In the genomic region with DNA sequence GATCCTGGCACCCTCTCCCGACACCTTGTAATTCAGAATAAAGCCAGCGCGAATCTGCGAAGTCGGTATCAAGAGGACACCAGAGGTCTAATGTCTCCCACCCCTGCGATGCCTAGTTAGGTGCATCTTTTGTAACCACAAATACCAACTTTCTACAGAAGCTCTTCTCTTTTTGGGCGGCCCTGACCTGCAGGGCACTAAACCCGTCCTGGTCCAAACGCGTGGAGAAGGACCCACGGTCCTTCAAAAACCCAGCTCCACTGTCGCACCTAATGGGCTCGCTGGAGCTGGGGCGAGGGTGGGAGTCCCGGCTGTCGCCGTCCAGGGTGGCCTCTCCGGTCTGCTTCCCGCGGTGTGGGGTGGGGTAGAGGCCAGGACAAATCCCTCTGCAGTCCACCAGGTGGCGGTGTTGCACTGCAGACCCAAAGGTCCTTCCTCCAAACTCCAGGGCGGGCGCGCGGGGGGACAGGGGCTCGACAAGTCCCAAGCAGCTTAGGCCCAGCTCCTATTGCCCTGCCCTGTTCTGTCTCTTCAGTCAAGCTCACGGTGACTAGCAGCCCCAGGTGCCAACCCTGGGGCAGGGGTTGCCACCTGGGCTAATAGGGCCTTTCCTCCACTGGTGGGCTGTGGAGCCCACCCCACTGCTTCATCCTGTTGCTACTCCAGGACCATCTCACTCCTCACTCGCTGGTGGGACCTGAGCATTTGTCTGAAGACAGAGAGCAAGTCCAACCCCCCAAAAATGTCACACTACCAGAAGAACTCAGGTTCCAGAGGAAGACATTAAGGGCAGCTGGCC, we compare ENCODE assay signal across 8 cellular contexts. TPM values are rescaled to one million over a fixed set of nuclear protein-coding genes. Genes with fewer than 3 reads are reported as not detected.
DNase-seq lines count a peak whose midpoint lies in the region; ATAC-seq and TF ChIP-seq lines count a peak whose summit lies in the region.

No MANE protein-coding gene starts in this region.

- DNase-seq in DMS53 (lab: John Stamatoyannopoulos, UW) (peak; percentile 92), HT-29 (ENCODE audit: low spot score) (peak; percentile 72), OCI-M1 (lab: John Stamatoyannopoulos, UW) (peak; percentile 79), activated T-cell treated with anti-CD3 and anti-CD28 coated beads for 48 hours (ENCODE audit: low read depth) (peak; percentile 80), esophagus squamous epithelium (lab: John Stamatoyannopoulos, UW) (no peak)
- DNase-seq in naive thymus-derived CD4-positive, alpha-beta T cell, result peak; percentile 58 to 83 (median 72)
- peak; percentile 63 to 64 for DNase-seq in stimulated activated CD8-positive, alpha-beta memory T cell treated with anti-CD3 and anti-CD28 coated beads, Interleukin-7, amount 100 ng/mL, for 48 hours (ENCODE audit: extremely low read depth in 1 of 2, low read depth in 1 of 2)

- H3K9me3 ChIP-seq in esophagus squamous epithelium, result no peaks in the 10 kb centered on the region
- H3K9me3 ChIP-seq in naive thymus-derived CD4-positive, alpha-beta T cell (ENCODE audit: control insufficient read depth in 2 of 3, low read length in 3 of 3), result no peaks in the 10 kb centered on the region

- H3K4me1 ChIP-seq in esophagus squamous epithelium, result peaks cover 29 to 57% (median 38%) of the 10 kb centered on the region in 3 donors
- H3K4me1 ChIP-seq in naive thymus-derived CD4-positive, alpha-beta T cell (ENCODE audit: control insufficient read depth in 2 of 2, insufficient read depth in 2 of 2, low read length in 2 of 2), result peaks cover 3 to 13% of the 10 kb centered on the region in 2 donors

- peak; percentile 94 to 99 (median 96) for TF ChIP-seq CTCF in esophagus squamous epithelium (IDR thresholded peaks at IDR 0.05)

- ATAC-seq in naive thymus-derived CD4-positive, alpha-beta T cell, result peak; percentile 86
- ATAC-seq in GM19351 (IDR thresholded peaks at IDR 0.05; ENCODE audit: unreplicated experiment), result no peak

- no peaks in the 10 kb centered on the region for H3K36me3 ChIP-seq in esophagus squamous epithelium
- H3K36me3 ChIP-seq in naive thymus-derived CD4-positive, alpha-beta T cell (ENCODE audit: control insufficient read depth in 2 of 3, insufficient read depth in 3 of 3, low read length in 3 of 3), result no peaks in the 10 kb centered on the region

- H3K27me3 ChIP-seq in esophagus squamous epithelium, result peaks cover 24 to 100% (median 42%) of the 10 kb centered on the region in 4 donors
- peaks cover 15 to 38% of the 10 kb centered on the region in 2 donors for H3K27me3 ChIP-seq in naive thymus-derived CD4-positive, alpha-beta T cell (ENCODE audit: control insufficient read depth in 2 of 2, insufficient read depth in 2 of 2, low read length in 2 of 2)

- peaks cover 5 to 15% (median 8%) of the 10 kb centered on the region in 7 donors for H3K4me1 Mint-ChIP-seq in naive thymus-derived CD4-positive, alpha-beta T cell

- peak overlapping the region in 4 of 9 donors; percentile 62 to 84 (median 74) for H3K27ac Mint-ChIP-seq in naive thymus-derived CD4-positive, alpha-beta T cell

- H3K27ac ChIP-seq in esophagus squamous epithelium, result no peak overlapping the region
- no peak overlapping the region for H3K27ac ChIP-seq in naive thymus-derived CD4-positive, alpha-beta T cell (ENCODE audit: low read depth, low read length)

- peaks cover 28 to 71% (median 37%) of the 10 kb centered on the region in 5 donors for H3K27me3 Mint-ChIP-seq in naive thymus-derived CD4-positive, alpha-beta T cell

- POLR2A ChIA-PET in naive thymus-derived CD4-positive, alpha-beta T cell (lab: Charles Lee), result no interaction called here

- no peak for TF ChIP-seq POLR2A in esophagus squamous epithelium (IDR thresholded peaks at IDR 0.05)

- CTCF ChIA-PET in naive thymus-derived CD4-positive, alpha-beta T cell (lab: Charles Lee), result interaction anchor here (0.6 to 2.5 kb wide), 21 partner anchors 9 to 365 kb away, joined by 3 to 7 read pairs (median 4); no protein-coding TSS in a partner anchor

- intact Hi-C loops in esophagus squamous epithelium (cut with DNase I), result loop anchor here (2.0 to 10.0 kb wide), 2 partner anchors 96 to 202 kb away; a partner anchor contains a TSS
- intact Hi-C loops in naive thymus-derived CD4-positive, alpha-beta T cell (cut with micrococcal nuclease), result loop anchor here (1.0 to 5.0 kb wide), 12 partner anchors 10 to 400 kb away; a partner anchor contains a TSS

- H3K9me3 Mint-ChIP-seq in naive thymus-derived CD4-positive, alpha-beta T cell, result no peaks in the 10 kb centered on the region

- no peaks in the 10 kb centered on the region for H3K36me3 Mint-ChIP-seq in naive thymus-derived CD4-positive, alpha-beta T cell

- peak overlapping the region in 9 of 10 donors; percentile 38 to 85 (median 58) for H3K4me3 Mint-ChIP-seq in naive thymus-derived CD4-positive, alpha-beta T cell

- no peak overlapping the region for H3K4me3 ChIP-seq in esophagus squamous epithelium
- H3K4me3 ChIP-seq in naive thymus-derived CD4-positive, alpha-beta T cell (ENCODE audit: low read length), result no peak overlapping the region

- 7 to 50% methylated on average over 1 to 12 of the region's 28 CpGs for WGBS in esophagus squamous epithelium, 2 donors

RNA-seq across cellular contexts. Expression of a gene that starts 2.7 kb away (rescaled TPM):
- not detected in 2 replicates for total RNA-seq in HT-29 (2014; rRNA removed; shearing (Covaris generic))
- not detected for total RNA-seq in esophagus squamous epithelium
- total RNA-seq in naive thymus-derived CD4-positive, alpha-beta T cell, result not detected
- polyA plus RNA-seq in naive thymus-derived CD4-positive, alpha-beta T cell, result not detected

RNA-seq across cellular contexts. Expression of a gene that starts 10.9 kb away (rescaled TPM):
- 95.3 and 95.5 TPM in 2 replicates for total RNA-seq in HT-29 (2014; rRNA removed; shearing (Covaris generic))
- total RNA-seq in esophagus squamous epithelium, result 10 to 100 TPM; 43.0 to 85.3 (median 53.4) TPM
- total RNA-seq in naive thymus-derived CD4-positive, alpha-beta T cell, result 10 to 100 TPM in 3 of 5 experiments, 1 to 10 TPM in 2; 4.6 to 46.1 (median 16.3) TPM
- polyA plus RNA-seq in naive thymus-derived CD4-positive, alpha-beta T cell, result 10 to 100 TPM; 12.9 to 14.3 TPM

RNA-seq across cellular contexts. Expression of a gene that starts 14.2 kb away (rescaled TPM):
- total RNA-seq in HT-29 (2014; rRNA removed; shearing (Covaris generic)), result 4.1 and 4.8 TPM in 2 replicates
- 10 to 100 TPM in 2 of 4 donors, 1 to 10 TPM in 2; 5.6 to 12.3 (median 10.2) TPM for total RNA-seq in esophagus squamous epithelium
- total RNA-seq in naive thymus-derived CD4-positive, alpha-beta T cell, result 1 to 10 TPM in 2 of 5 experiments, under 1 TPM in 3; 0.27 to 2.9 (median 0.59) TPM
- not detected for polyA plus RNA-seq in naive thymus-derived CD4-positive, alpha-beta T cell

RNA-seq across cellular contexts. Expression of a gene that starts 40.8 kb away (rescaled TPM):
- 21.4 and 22.7 TPM in 2 replicates for total RNA-seq in HT-29 (2014; rRNA removed; shearing (Covaris generic))
- 10 to 100 TPM in 3 of 4 donors, 1 to 10 TPM in 1; 6.6 to 43.3 (median 23.3) TPM for total RNA-seq in esophagus squamous epithelium
- total RNA-seq in naive thymus-derived CD4-positive, alpha-beta T cell, result 10 to 100 TPM in 1 of 5 experiments, 1 to 10 TPM in 2, under 1 TPM in 2; 0.81 to 83.6 (median 3.1) TPM
- under 1 TPM; 0.09 to 0.17 TPM for polyA plus RNA-seq in naive thymus-derived CD4-positive, alpha-beta T cell

RNA-seq across cellular contexts. Expression of a gene that starts 47.3 kb away (rescaled TPM):
- 119 and 132 TPM in 2 replicates for total RNA-seq in HT-29 (2014; rRNA removed; shearing (Covaris generic))
- total RNA-seq in esophagus squamous epithelium, result 100 to 1,000 TPM in 3 of 4 donors, 10 to 100 TPM in 1; 75.5 to 237 (median 192) TPM
- total RNA-seq in naive thymus-derived CD4-positive, alpha-beta T cell, result 100 to 1,000 TPM; 431 to 720 (median 579) TPM
- polyA plus RNA-seq in naive thymus-derived CD4-positive, alpha-beta T cell, result 100 to 1,000 TPM; 129 to 298 TPM
